Comparison of ENCODE assay signal across 8 cellular contexts in genomic region chr1:44739361-44740178, GRCh38. TPM values are rescaled to one million over a fixed set of nuclear protein-coding genes. Genes with fewer than 3 reads are reported as not detected.
DNase-seq lines count a peak whose midpoint lies in the region; ATAC-seq, FAIRE-seq and TF ChIP-seq lines count a peak whose summit lies in the region.

Gene KIF2C, plus strand, starts transcription at chr1:44739837. Its CDS starts 96 bp downstream, at chr1:44739933.

- FAIRE-seq in RCC 7860 (lab: Jason Lieb, UNC) = peak; percentile 89

- H3K36me3 ChIP-seq in KOPT-K1 (ENCODE audit: insufficient read depth, low read length) (peaks cover 39% of the 10 kb centered on the region), esophagus squamous epithelium (no peaks in the 10 kb centered on the region)

- H3K27me3 ChIP-seq in esophagus squamous epithelium = no peaks in the 10 kb centered on the region

- ATAC-seq in GM21786 (IDR thresholded peaks at IDR 0.05; ENCODE audit: unreplicated experiment) = peak; percentile 97
- ATAC-seq in activated T-cell treated with anti-CD3 and anti-CD28 coated beads, Interleukin-2, amount 50 U/mL, for 72 hours (replicated peaks in 1 of 2) = peak; percentile 99

- 0 to 1% methylated on average over 13 to 40 of the region's 57 CpGs for WGBS in esophagus squamous epithelium, 2 donors

- peaks cover 14 to 24% of the 10 kb centered on the region in 2 donors for H3K36me3 Mint-ChIP-seq in activated T-cell treated with anti-CD3 and anti-CD28 coated beads, Interleukin-2, amount 50 U/mL, for 72 hours (ENCODE audit: insufficient read depth in 2 of 2)

- peak; percentile 97 for DNase-seq in DMS79 (lab: John Stamatoyannopoulos, UW)
- peak; percentile 93 for DNase-seq in RCC 7860 (ENCODE audit: low spot score)
- peak; percentile 98 for DNase-seq in activated T-cell treated with anti-CD3 and anti-CD28 coated beads, Interleukin-2, amount 50 U/mL, for 72 hours
- DNase-seq in esophagus squamous epithelium (lab: John Stamatoyannopoulos, UW) = peak; percentile 71
- peak; percentile 98 for DNase-seq in myocyte (ENCODE audit: low read depth)
- peak; percentile 96 for DNase-seq in stimulated activated CD8-positive, alpha-beta memory T cell treated with anti-CD3 and anti-CD28 coated beads, Interleukin-7, amount 100 ng/mL, for 48 hours (ENCODE audit: extremely low read depth in 1 of 2, low read depth in 1 of 2)

- intact Hi-C loops in esophagus squamous epithelium (cut with DNase I) = no loop called here

- H3K4me1 Mint-ChIP-seq in activated T-cell treated with anti-CD3 and anti-CD28 coated beads, Interleukin-2, amount 50 U/mL, for 72 hours (ENCODE audit: low read depth) = peaks cover 40% of the 10 kb centered on the region

- H3K4me3 ChIP-seq in esophagus squamous epithelium = peak within 1 kb of the TSS; percentile 46 to 75 (median 60)

- peak within 1 kb of the TSS; percentile 89 for H3K27ac Mint-ChIP-seq in activated T-cell treated with anti-CD3 and anti-CD28 coated beads, Interleukin-2, amount 50 U/mL, for 72 hours

- peak within 1 kb of the TSS; percentile 90 to 91 for H3K4me3 Mint-ChIP-seq in activated T-cell treated with anti-CD3 and anti-CD28 coated beads, Interleukin-2, amount 50 U/mL, for 72 hours

- H3K9me3 ChIP-seq in KOPT-K1 (ENCODE audit: insufficient read depth, low read length, poor library complexity, severe bottlenecking) (no peaks in the 10 kb centered on the region), esophagus squamous epithelium (no peaks in the 10 kb centered on the region)

- TF ChIP-seq POLR2A in esophagus squamous epithelium (IDR thresholded peaks at IDR 0.05) = peak in 3 of 4 donors; percentile 31 to 71 (median 37)

- no peaks in the 10 kb centered on the region for H3K27me3 Mint-ChIP-seq in activated T-cell treated with anti-CD3 and anti-CD28 coated beads, Interleukin-2, amount 50 U/mL, for 72 hours (ENCODE audit: low read depth)

- H3K9me3 Mint-ChIP-seq in activated T-cell treated with anti-CD3 and anti-CD28 coated beads, Interleukin-2, amount 50 U/mL, for 72 hours = no peaks in the 10 kb centered on the region

- peaks cover 7 to 14% (median 8%) of the 10 kb centered on the region in 3 donors for H3K4me1 ChIP-seq in esophagus squamous epithelium

- peak in 2 of 6 experiments; percentile 18 to 44 for TF ChIP-seq CTCF in esophagus squamous epithelium (IDR thresholded peaks at IDR 0.05)

- H3K27ac ChIP-seq in KOPT-K1 (ENCODE audit: low read depth, low read length, poor library complexity, severe bottlenecking) (peak within 1 kb of the TSS; percentile 93), esophagus squamous epithelium (peak within 1 kb of the TSS; percentile 91 to 95 (median 92))

RNA-seq across cellular contexts. Expression of gene KIF2C, which starts in this region (rescaled TPM):
- 100 to 1,000 TPM; 134 to 147 TPM for total RNA-seq in activated T-cell treated with anti-CD3 and anti-CD28 coated beads, Interleukin-2, amount 50 U/mL, for 72 hours
- 10 to 100 TPM in 2 of 4 donors, 1 to 10 TPM in 2; 4.8 to 17.9 (median 9.4) TPM for total RNA-seq in esophagus squamous epithelium
- 0.13 and 0.36 TPM in 2 replicates for total RNA-seq in myocyte
- 0.43 TPM for polyA plus RNA-seq in myocyte (2012)

Comparison
In these comparisons a context has a peak if more than half of its experiments do, and no peak if none do; other contexts are left out.
1. Peak in every context shown above with its lines: DNase-seq, ATAC-seq, H3K4me3 ChIP-seq and H3K27ac ChIP-seq.
2. RNA of gene KIF2C (total RNA-seq): 134 to 147 TPM in activated T-cell treated with anti-CD3 and anti-CD28 coated beads, Interleukin-2, amount 50 U/mL, for 72 hours; 4.8 to 17.9 TPM in esophagus squamous epithelium and 0.13 to 0.36 TPM in myocyte; every median in the first group is over 4 times any median in the second.
3. Peak in DNase-seq in myocyte; RNA of the gene not detected or under 1 TPM.